Comparison of ENCODE assay signal across 25 cellular contexts in genomic region chr7:8618441-8619070, GRCh38.
"Had no signal": no experiment of that assay in that cellular context is flagged by ENCODE, and none has a peak within 500 bp of the region (broad histone marks: within the 10 kb centered on the region; RNA-seq: fewer than 3 reads in every experiment).

No MANE protein-coding gene starts in this region.

- ATAC-seq: activated CD8-positive, alpha-beta T cell treated with anti-CD3 and anti-CD28 coated beads, Interleukin-2, amount 10 ng/mL, durations not matched to agents 7 days and 5 days; activated T-cell treated with anti-CD3 and anti-CD28 coated beads, Interleukin-2, amount 50 U/mL, for 72 hours; body of pancreas; gastrocnemius medialis; natural killer cell; pancreas had no signal

- H3K36me3 ChIP-seq: colonic mucosa, gastrocnemius medialis, neutrophil, pancreas, prostate gland, sigmoid colon had no signal

- H3K27ac ChIP-seq: body of pancreas, colonic mucosa, dorsolateral prefrontal cortex, gastrocnemius medialis, hepatocyte, neutrophil, pancreas, prostate gland, sigmoid colon, testis had no signal

- H3K79me2 ChIP-seq: hepatocyte had no signal

- H3K27me3 ChIP-seq: body of pancreas, colonic mucosa, gastrocnemius medialis, hepatocyte, neutrophil, pancreas, sigmoid colon, testis had no signal

- H3K4me3 ChIP-seq: body of pancreas, colonic mucosa, dorsolateral prefrontal cortex, gastrocnemius medialis, hepatocyte, pancreas, prostate gland, sigmoid colon, testis had no signal

- DNase-seq: activated B cell treated with CpG ODN at 0.5 μM for 24 hours; activated CD4-positive, alpha-beta T cell treated with anti-CD3 and anti-CD28 coated beads, Interleukin-2, amount 50 U/mL, for 1 hour; activated CD8-positive, alpha-beta T cell treated with anti-CD3 and anti-CD28 coated beads, Interleukin-2, amount 10 ng/mL, durations not matched to agents 7 days and 5 days; activated naive CD4-positive, alpha-beta T cell treated with Interleukin-2 at 50 U/mL for 16 hours; activated T-cell treated with anti-CD3 and anti-CD28 coated beads for 4 hours; activated T-cell treated with anti-CD3 and anti-CD28 coated beads, Interleukin-2, amount 50 U/mL, for 72 hours; anterior cingulate cortex; body of pancreas; cerebellar nuclear complex; colonic mucosa; dorsolateral prefrontal cortex; effector memory CD4-positive, alpha-beta T cell; erythroblast; gastrocnemius medialis; glutamatergic neuron; natural killer cell; pancreas; sigmoid colon; stimulated activated naive CD4-positive, alpha-beta T cell; T-helper 2 cell; testis; trophoblast cell had no signal

- H3K4me2 ChIP-seq: hepatocyte had no signal

- H3K9me3 ChIP-seq: body of pancreas, colonic mucosa, gastrocnemius medialis, neutrophil, pancreas, prostate gland, sigmoid colon, testis had no signal

- H2AFZ ChIP-seq: hepatocyte had no signal

- H3K4me1 ChIP-seq: body of pancreas, colonic mucosa, gastrocnemius medialis, pancreas, prostate gland, sigmoid colon, testis had no signal
